In the genomic region with DNA sequence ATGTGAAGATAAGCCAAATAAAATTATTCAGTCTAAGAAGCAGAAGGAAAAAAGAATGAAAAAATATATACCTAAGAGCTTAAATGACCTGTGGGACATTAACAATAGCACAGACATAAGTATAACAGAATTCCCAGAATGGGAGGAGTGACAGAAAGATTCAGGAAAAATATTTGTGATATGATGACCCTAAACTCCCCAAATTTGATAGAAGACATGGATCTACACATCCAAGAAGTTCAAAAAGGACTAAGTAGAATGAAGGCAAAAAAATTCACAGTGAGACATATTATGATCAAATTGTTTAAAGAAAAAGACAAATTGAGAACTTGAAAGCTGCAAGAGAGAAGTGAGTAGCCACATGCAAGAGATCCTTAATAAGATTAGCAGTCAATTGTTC, we compare ENCODE assay signal across 25 cellular contexts.
"Had no signal": no experiment of that assay in that cellular context is flagged by ENCODE, and none has a peak within 500 bp of the region (broad histone marks: within the 10 kb centered on the region; RNA-seq: fewer than 3 reads in every experiment).

No MANE protein-coding gene starts in this region.

- H3K4me3 Mint-ChIP-seq: dendritic cell treated with granulocyte-macrophage colony-stimulating factor and Interleukin-4, amounts not matched to agents 40 ng/mL and 50 ng/mL, for 4 days; effector memory CD8-positive, alpha-beta T cell; endodermal cell had no signal

- H3K36me3 ChIP-seq: colonic mucosa, esophagus muscularis mucosa, esophagus squamous epithelium, gastrocnemius medialis, gastroesophageal sphincter, heart left ventricle, heart right ventricle had no signal

- H3K4me1 Mint-ChIP-seq: endodermal cell had no signal

- H3K9me3 Mint-ChIP-seq: dendritic cell treated with granulocyte-macrophage colony-stimulating factor and Interleukin-4, amounts not matched to agents 40 ng/mL and 50 ng/mL, for 4 days; effector memory CD8-positive, alpha-beta T cell; endodermal cell had no signal

- DNase-seq: colonic mucosa; cortex of kidney; dermis blood vessel endothelial cell; dorsolateral prefrontal cortex; effector CD4-positive, alpha-beta T cell; effector CD8-positive, alpha-beta T cell; effector memory CD4-positive, alpha-beta T cell; effector memory CD8-positive, alpha-beta T cell; endodermal cell; erythroblast; esophagus squamous epithelium; foreskin fibroblast; foreskin keratinocyte; foreskin melanocyte; gastrocnemius medialis; glutamatergic neuron; head of caudate nucleus; heart left ventricle; heart right ventricle had no signal

- ATAC-seq: effector memory CD8-positive, alpha-beta T cell; esophagus mucosa; foreskin keratinocyte; gastrocnemius medialis; gastroesophageal sphincter; heart left ventricle; heart right ventricle had no signal

- H3K9me3 ChIP-seq: colonic mucosa, esophagus squamous epithelium, gastrocnemius medialis, gastroesophageal sphincter had no signal

- H3K4me1 ChIP-seq: colonic mucosa, esophagus muscularis mucosa, esophagus squamous epithelium, foreskin keratinocyte, gastrocnemius medialis, gastroesophageal sphincter, heart left ventricle, heart right ventricle had no signal

- H3K4me3 ChIP-seq: colonic mucosa, coronary artery, dorsolateral prefrontal cortex, esophagus muscularis mucosa, esophagus squamous epithelium, gastrocnemius medialis, gastroesophageal sphincter, heart left ventricle, heart right ventricle had no signal

- H3K27me3 Mint-ChIP-seq: dendritic cell treated with granulocyte-macrophage colony-stimulating factor and Interleukin-4, amounts not matched to agents 40 ng/mL and 50 ng/mL, for 4 days; effector memory CD8-positive, alpha-beta T cell had no signal

- H3K27ac Mint-ChIP-seq: dendritic cell treated with granulocyte-macrophage colony-stimulating factor and Interleukin-4, amounts not matched to agents 40 ng/mL and 50 ng/mL, for 4 days; endodermal cell had no signal

- H3K27ac ChIP-seq: colonic mucosa, coronary artery, dorsolateral prefrontal cortex, epithelial cell of prostate, esophagus muscularis mucosa, esophagus squamous epithelium, foreskin keratinocyte, gastrocnemius medialis, gastroesophageal sphincter, heart left ventricle, heart right ventricle had no signal
